Comparison of ENCODE assay signal across 8 cellular contexts in the genomic region with DNA sequence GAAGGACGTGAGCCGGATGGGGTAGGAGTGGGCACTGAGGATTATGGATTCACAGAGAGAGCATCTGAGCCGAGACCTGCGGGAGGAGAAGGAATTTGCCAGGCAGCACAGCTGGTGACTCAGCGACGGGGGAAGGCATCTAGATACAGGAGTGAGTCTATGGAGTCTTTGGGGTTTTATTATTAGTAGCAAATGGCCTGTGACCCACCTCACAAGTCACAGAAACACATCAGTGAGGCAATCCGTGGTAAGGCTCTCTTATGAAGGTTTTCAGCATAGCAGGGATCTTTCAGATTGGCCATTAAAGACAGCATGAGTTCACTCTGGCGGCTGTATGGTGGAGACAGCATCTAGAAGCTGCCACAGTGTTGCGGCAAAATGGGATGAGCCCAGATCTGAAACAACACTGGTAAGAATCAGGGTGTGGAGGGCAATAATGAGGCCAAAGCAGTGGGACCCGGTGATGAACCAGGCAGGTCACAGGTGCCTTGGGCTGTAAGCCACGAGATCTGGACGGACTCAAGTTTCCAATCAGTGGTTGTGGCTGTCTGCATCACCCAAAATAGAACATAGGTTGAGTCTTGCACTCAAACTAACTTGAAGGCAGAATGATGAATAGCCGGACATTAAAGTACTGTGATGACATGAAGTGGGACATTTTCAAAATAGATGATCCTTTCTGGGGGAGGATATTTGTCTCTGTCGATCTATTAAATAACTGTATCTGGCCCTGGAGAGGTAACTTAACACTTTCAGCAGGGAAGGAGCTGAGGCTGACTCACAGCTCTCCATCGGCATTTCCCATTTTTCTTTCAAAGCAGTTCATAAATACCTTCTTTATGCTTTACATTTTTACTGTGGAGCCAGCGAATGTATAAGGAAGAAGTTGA.
DNase-seq lines count a peak whose midpoint lies in the region; TF ChIP-seq lines count a peak whose summit lies in the region.
"Not testable (repeated sequence)": the region's sequence is repeated elsewhere in the genome, so short reads cannot be mapped to it uniquely, and the experiment has no call there.

No MANE protein-coding gene starts in this region.

- not testable (repeated sequence) for H3K9ac ChIP-seq in HUES48 (ENCODE audit: low read depth, low read length)
- H3K9ac ChIP-seq in SK-N-SH (peak overlapping the region; percentile 28; the same call in 1 of the 2 replicates), skeletal muscle satellite cell (ENCODE audit: low read depth, low read length) (peak overlapping the region; percentile 89)

- H2AFZ ChIP-seq in SK-N-SH (ENCODE audit: low read depth): peak overlapping the region; percentile 81; the same call in 1 of the 2 replicates

- not testable (repeated sequence) for H4K20me1 ChIP-seq in SK-N-SH (ENCODE audit: insufficient read depth)

- H3K27ac ChIP-seq in HUES48 (ENCODE audit: low read depth, low read length): peak overlapping the region; percentile 28
- H3K27ac ChIP-seq in SK-N-SH (ENCODE audit: low read depth in 2 of 2, low read length in 1 of 2): peak overlapping the region; percentile 73 to 77

- DNase-seq in AG08395 (ENCODE audit: low spot score): peak; percentile 35
- DNase-seq in GM04504 (ENCODE audit: low read depth): peak; percentile 33
- not testable (repeated sequence) for DNase-seq in SK-N-SH
- peak; percentile 3 for DNase-seq in brain pericyte (ENCODE audit: low read depth, low spot score)
- peak; percentile 86 for DNase-seq in fibroblast of mammary gland (ENCODE audit: low read depth)
- peak; percentile 76 for DNase-seq in kidney tubule cell (ENCODE audit: low spot score)

- not testable (repeated sequence) for H3K27me3 ChIP-seq in HUES48 (ENCODE audit: control insufficient read depth, insufficient read depth, low read length); SK-N-SH (ENCODE audit: insufficient read depth); skeletal muscle satellite cell (ENCODE audit: control insufficient read depth, insufficient read depth, low read length)

- 19% methylated on average over 14 of the region's 16 CpGs for WGBS in SK-N-SH (ENCODE audit: low lambda C conversion rate)

- POLR2A ChIA-PET in SK-N-SH (lab: Yijun Ruan, JAX): not testable (repeated sequence)

- peaks cover 19% of the 10 kb centered on the region for H3F3A ChIP-seq in SK-N-SH (replicated peaks; ENCODE audit: insufficient read depth)

- not testable (repeated sequence) for H3K4me3 ChIP-seq in HUES48 (ENCODE audit: low read depth, low read length)
- H3K4me3 ChIP-seq in SK-N-SH (ENCODE audit: low read depth in 2 of 2, low read length in 1 of 2) (peak overlapping the region; percentile 21 to 43; a peak in 3 of 4 replicates), fibroblast of mammary gland (ENCODE audit: control insufficient read depth, low read depth, low read length) (peak overlapping the region; percentile 29), skeletal muscle satellite cell (ENCODE audit: low read length) (peak overlapping the region; percentile 71)

- H3K79me2 ChIP-seq in SK-N-SH (ENCODE audit: insufficient read depth): not testable (repeated sequence)

- TF ChIP-seq RAD21 in SK-N-SH (IDR thresholded peaks at IDR 0.05; ENCODE audit: low read length): not testable (repeated sequence)

- peak in 1 of 2 experiments; percentile 4; a peak in 1 of 4 replicates for TF ChIP-seq EP300 in SK-N-SH (IDR thresholded peaks at IDR 0.05; ENCODE audit: borderline replicate concordance in 1 of 2, low read depth in 1 of 2, low read length in 1 of 2)

- TF ChIP-seq CTCF in SK-N-SH (IDR thresholded peaks at IDR 0.05); fibroblast of mammary gland (conservative IDR thresholded peaks at IDR 0.05; ENCODE audit: control insufficient read depth, insufficient read depth, low read depth, low read length): not testable (repeated sequence)

- H3K4me1 ChIP-seq in HUES48 (ENCODE audit: control insufficient read depth, insufficient read depth, low read length): not testable (repeated sequence)
- H3K4me1 ChIP-seq in SK-N-SH (ENCODE audit: control insufficient read depth in 1 of 2, insufficient read depth in 2 of 2, low read depth in 1 of 2, low read length in 1 of 2) (peaks cover 0 to 24% of the 10 kb centered on the region in 2 experiments; a peak in 2 of 4 replicates), skeletal muscle satellite cell (ENCODE audit: control insufficient read depth, insufficient read depth, low read length) (peaks cover 72% of the 10 kb centered on the region)

- not testable (repeated sequence) for H3K36me3 ChIP-seq in HUES48 (ENCODE audit: control insufficient read depth, insufficient read depth, low read length); SK-N-SH (replicated peaks in 1 of 2; ENCODE audit: control insufficient read depth in 1 of 2, insufficient read depth in 2 of 2, low read length in 1 of 2); skeletal muscle satellite cell (ENCODE audit: insufficient read depth, low read length)

- not testable (repeated sequence) for H3K9me2 ChIP-seq in SK-N-SH

- H3K4me2 ChIP-seq in SK-N-SH (peak overlapping the region; percentile 52), skeletal muscle satellite cell (ENCODE audit: low read length) (peak overlapping the region; percentile 90)

- CTCF ChIA-PET in SK-N-SH (lab: Yijun Ruan, JAX): not testable (repeated sequence)

- not testable (repeated sequence) for H3K9me3 ChIP-seq in HUES48 (ENCODE audit: control insufficient read depth, insufficient read depth, low read length); SK-N-SH; skeletal muscle satellite cell (replicated peaks; ENCODE audit: low read length)

TF ChIP-seq in SK-N-SH, 30 proteins besides CTCF, POLR2A, EP300 and RAD21:
- peak; percentile 45 for TF ChIP-seq TCF12 (IDR thresholded peaks at IDR 0.05)
- TF ChIP-seq, protein P1, sequence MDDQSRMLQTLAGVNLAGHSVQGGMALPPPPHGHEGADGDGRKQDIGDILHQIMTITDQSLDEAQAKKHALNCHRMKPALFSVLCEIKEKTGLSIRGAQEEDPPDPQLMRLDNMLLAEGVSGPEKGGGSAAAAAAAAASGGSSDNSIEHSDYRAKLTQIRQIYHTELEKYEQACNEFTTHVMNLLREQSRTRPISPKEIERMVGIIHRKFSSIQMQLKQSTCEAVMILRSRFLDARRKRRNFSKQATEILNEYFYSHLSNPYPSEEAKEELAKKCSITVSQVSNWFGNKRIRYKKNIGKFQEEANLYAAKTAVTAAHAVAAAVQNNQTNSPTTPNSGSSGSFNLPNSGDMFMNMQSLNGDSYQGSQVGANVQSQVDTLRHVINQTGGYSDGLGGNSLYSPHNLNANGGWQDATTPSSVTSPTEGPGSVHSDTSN (IDR thresholded peaks at IDR 0.05): peak; percentile 74
- peak; percentile 45 for TF ChIP-seq JUND (IDR thresholded peaks at IDR 0.05)
- TF ChIP-seq FOSL2 (IDR thresholded peaks at IDR 0.05; ENCODE audit: borderline replicate concordance, low read depth): peak; percentile 52; the same call in 1 of the 2 replicates
- TF ChIP-seq MEF2A (IDR thresholded peaks at IDR 0.05; ENCODE audit: borderline replicate concordance, low read depth): peak; percentile 11; the same call in 1 of the 2 replicates
TF ChIP-seq in SK-N-SH: peak in this region for 5; not testable (repeated sequence) for 25.
